Comparison of ENCODE assay signal across 2 cellular contexts in genomic region chr7:76427635-76428034, GRCh38.
TF ChIP-seq lines count a peak whose summit lies in the region.

No MANE protein-coding gene starts in this region.

TF ChIP-seq in IMR-90, 13 proteins besides CTCF, POLR2A, EP300 and RAD21:
- TF ChIP-seq RFX5 (IDR thresholded peaks at IDR 0.05; ENCODE audit: low read depth, low read length): no peak
- TF ChIP-seq RCOR1 (IDR thresholded peaks at IDR 0.05; ENCODE audit: insufficient replicate concordance, low read length): no peak
- TF ChIP-seq CHD1 (IDR thresholded peaks at IDR 0.05; ENCODE audit: low read depth, low read length): no peak
- no peak for TF ChIP-seq SMC3 (IDR thresholded peaks at IDR 0.05; ENCODE audit: low read depth, low read length)
- no peak for TF ChIP-seq USF2 (IDR thresholded peaks at IDR 0.05; ENCODE audit: low read depth, low read length)
- no peak for TF ChIP-seq FOS (IDR thresholded peaks at IDR 0.05; ENCODE audit: low read depth, low read length)
- no peak for TF ChIP-seq ELK1 (IDR thresholded peaks at IDR 0.05; ENCODE audit: borderline replicate concordance, low read depth, low read length)
- no peak for TF ChIP-seq MAFK (IDR thresholded peaks at IDR 0.05; ENCODE audit: low read depth, low read length)
- no peak for TF ChIP-seq NFE2L2 (IDR thresholded peaks at IDR 0.05; ENCODE audit: low read depth, low read length)
- no peak for TF ChIP-seq MXI1 (IDR thresholded peaks at IDR 0.05; ENCODE audit: borderline replicate concordance, low read depth, low read length)
- no peak for TF ChIP-seq CEBPB (IDR thresholded peaks at IDR 0.05; ENCODE audit: low read depth, low read length)
- no peak for TF ChIP-seq BHLHE40 (IDR thresholded peaks at IDR 0.05; ENCODE audit: low read depth, low read length)
- TF ChIP-seq MAZ (IDR thresholded peaks at IDR 0.05; ENCODE audit: borderline replicate concordance, low read depth, low read length): no peak

TF ChIP-seq in H1, 55 proteins besides CTCF, POLR2A, EP300 and RAD21:
- no peak for TF ChIP-seq CHD2 (IDR thresholded peaks at IDR 0.05; ENCODE audit: low read length)
- TF ChIP-seq ATF3 (IDR thresholded peaks at IDR 0.05; ENCODE audit: insufficient read depth, low read depth, low read length): no peak
- no peak for TF ChIP-seq CEBPB (IDR thresholded peaks at IDR 0.05; ENCODE audit: low read depth, low read length)
- no peak for TF ChIP-seq CBX8 (IDR thresholded peaks at IDR 0.05; ENCODE audit: borderline replicate concordance, low read depth, low read length)
- TF ChIP-seq POLR2AphosphoS5 (IDR thresholded peaks at IDR 0.05; ENCODE audit: low read depth, low read length): no peak
